ENCODE assay signal across 8 cellular contexts in the genomic region with DNA sequence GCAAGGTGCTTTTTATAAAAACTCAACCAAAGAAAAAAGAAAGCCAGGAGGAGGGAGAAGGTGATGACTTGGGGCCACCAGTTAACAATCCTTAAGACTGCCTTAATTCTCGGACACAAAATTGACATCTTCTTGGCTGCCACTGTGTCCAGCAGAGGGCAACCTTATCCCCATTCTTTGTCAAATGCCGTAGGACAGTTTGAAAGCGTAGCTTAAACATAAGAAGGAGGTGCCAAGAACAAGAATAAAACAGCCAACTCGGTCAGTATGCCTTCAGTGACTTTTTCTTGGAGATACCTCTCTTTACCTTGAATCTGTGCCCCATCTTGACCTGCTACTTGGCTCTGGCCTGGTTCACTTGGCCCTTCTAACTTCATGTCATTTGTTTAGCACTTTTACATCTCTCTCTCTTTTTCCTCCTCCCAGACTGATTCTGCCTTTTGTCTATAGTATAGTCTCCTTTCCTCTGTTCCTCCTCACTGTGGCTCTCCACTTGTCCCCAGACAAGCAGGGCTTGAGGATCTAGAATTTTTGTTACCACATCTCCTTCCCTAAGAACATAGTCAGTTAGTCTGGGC.
DNase-seq lines count a peak whose midpoint lies in the region; ATAC-seq and TF ChIP-seq lines count a peak whose summit lies in the region.

No MANE protein-coding gene starts in this region.

- no peaks in the 10 kb centered on the region for H3K9me2 ChIP-seq in SU-DHL-6 (replicated peaks; ENCODE audit: insufficient read depth, low read length)

- no peak overlapping the region for H3K27ac ChIP-seq in SU-DHL-6 (ENCODE audit: low read depth, low read length)

- H3K4me2 ChIP-seq in SU-DHL-6 (ENCODE audit: low read depth, low read length, poor library complexity, severe bottlenecking) = no peak overlapping the region

- H3K27me3 ChIP-seq in SU-DHL-6 (ENCODE audit: low read length) = no peaks in the 10 kb centered on the region

- H3K9ac ChIP-seq in SU-DHL-6 (ENCODE audit: low read length) = no peak overlapping the region

- TF ChIP-seq CTCF in SU-DHL-6 (IDR thresholded peaks at IDR 0.05; ENCODE audit: insufficient read depth, low read length, poor library complexity, severe bottlenecking) (peak; percentile 92), astrocyte of the spinal cord (IDR thresholded peaks at IDR 0.05; ENCODE audit: low read depth, low read length) (peak; percentile 79)

- peak; percentile 55 for DNase-seq in SIG-M5 treated with dmso at 0.1 percent for 504 hours (lab: John Stamatoyannopoulos, UW; ENCODE audit: unreplicated experiment)
- DNase-seq in SIG-M5 (lab: John Stamatoyannopoulos, UW) = no peak
- DNase-seq in HuH-7.5 (ENCODE audit: low spot score) = peak; percentile 22
- peak; percentile 53 for DNase-seq in astrocyte of the spinal cord (ENCODE audit: low read depth, low spot score)
- DNase-seq in iris pigment epithelial cell (ENCODE audit: low read depth) = peak; percentile 68
- DNase-seq in stimulated activated CD4-positive, alpha-beta T cell treated with anti-CD3 and anti-CD28 coated beads, TNF-alpha, amount 100 ng/mL, for 24 hours (ENCODE audit: low read depth in 3 of 3) = peak; percentile 25 to 44 (median 32)

- no peaks in the 10 kb centered on the region for H4K20me1 ChIP-seq in SU-DHL-6 (ENCODE audit: low read depth, low read length)

- no peaks in the 10 kb centered on the region for H3K36me3 ChIP-seq in SU-DHL-6 (ENCODE audit: low read length)

- no peaks in the 10 kb centered on the region for H3K79me2 ChIP-seq in SU-DHL-6 (ENCODE audit: insufficient read depth, low read length)

- H3K4me3 ChIP-seq in SU-DHL-6 (ENCODE audit: insufficient read depth, low read length, poor library complexity, severe bottlenecking) (no peak overlapping the region), astrocyte of the spinal cord (ENCODE audit: low read depth, low read length) (no peak overlapping the region)

- no peaks in the 10 kb centered on the region for H3F3A ChIP-seq in SU-DHL-6 (ENCODE audit: insufficient read depth)

- in situ Hi-C loops in astrocyte of the spinal cord (cut with HindIII; ENCODE audit: low sequenced_read_pairs) = no loop called here

- ATAC-seq in HG03378 (IDR thresholded peaks at IDR 0.05; ENCODE audit: unreplicated experiment) = no peak

- H3K9me3 ChIP-seq in SU-DHL-6 (ENCODE audit: insufficient read depth, low read length) = no peaks in the 10 kb centered on the region

- H2AFZ ChIP-seq in SU-DHL-6 (ENCODE audit: low read depth, low read length, severe bottlenecking) = no peak overlapping the region
